2 cellular contexts compared by ENCODE assay signal in the genomic region with DNA sequence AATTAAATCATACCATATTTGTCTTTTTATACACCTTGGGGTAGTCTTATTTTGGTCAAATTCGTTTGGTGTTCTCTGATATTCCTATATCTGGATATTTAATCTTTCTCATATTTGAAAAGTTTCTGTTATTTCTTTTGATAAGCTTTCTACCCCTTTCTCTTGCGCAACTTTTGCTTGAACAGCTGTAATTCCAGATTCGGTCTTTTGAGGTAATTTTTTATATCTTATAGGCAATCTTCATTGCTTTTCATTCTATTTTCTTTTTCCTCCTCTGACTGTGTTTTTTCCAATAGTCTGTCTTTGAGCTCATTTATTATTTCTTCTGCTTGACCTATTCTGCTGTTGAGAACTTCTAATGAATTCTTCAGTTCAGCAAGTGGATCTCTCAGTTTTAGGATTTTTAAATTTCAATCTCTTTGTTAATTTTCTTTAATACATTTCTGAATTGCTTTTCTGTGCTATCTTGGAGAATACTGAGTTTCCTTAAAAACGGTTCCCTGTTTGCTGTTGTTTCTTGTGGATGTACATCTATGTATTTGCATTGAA.
TF ChIP-seq lines count a peak whose summit lies in the region.

No MANE protein-coding gene starts in this region.

TF ChIP-seq in HEK293, 187 proteins besides CTCF, POLR2A, EP300 and RAD21:
- TF ChIP-seq SETDB1 (IDR thresholded peaks at IDR 0.05; ENCODE audit: insufficient read length, low read length) (peak; percentile 22), ZNF155 (tag by site-specific recombination; IDR thresholded peaks at IDR 0.05) (no peak)
TF ChIP-seq in HEK293: peak in this region for 1.

TF ChIP-seq in H1, 55 proteins besides CTCF, POLR2A, EP300 and RAD21:
- TF ChIP-seq CEBPB (IDR thresholded peaks at IDR 0.05; ENCODE audit: low read depth, low read length): peak; percentile 91
- no peak for TF ChIP-seq TAF1 (IDR thresholded peaks at IDR 0.05; ENCODE audit: low read depth, low read length)
